19 cellular contexts compared by ENCODE assay signal in genomic region chr7:99120916-99121315, GRCh38. TPM values are rescaled to one million over a fixed set of nuclear protein-coding genes. Genes with fewer than 3 reads are reported as not detected.
DNase-seq lines count a peak whose midpoint lies in the region; ATAC-seq and TF ChIP-seq lines count a peak whose summit lies in the region.
"Had no signal": no experiment of that assay in that cellular context is flagged by ENCODE, and none has a peak within 500 bp of the region (broad histone marks: within the 10 kb centered on the region; RNA-seq: fewer than 3 reads in every experiment).

No MANE protein-coding gene starts in this region.

- ATAC-seq in left lung, result no peak
- ATAC-seq in GM19023 (IDR thresholded peaks at IDR 0.05; ENCODE audit: unreplicated experiment), result no peak
- ATAC-seq: left lobe of liver, right lobe of liver, T-helper 17 cell, WTC11 had no signal

- peaks cover 5 to 46% (median 32%) of the 10 kb centered on the region in 11 experiments; a peak in 18 of 22 replicates for H3K36me3 ChIP-seq in BLaER1 treated with 17β-estradiol and CSF1 and Interleukin-3, amounts not matched to agents 10 nM and 100 nM
- H3K36me3 ChIP-seq in adipocyte (ENCODE audit: control insufficient read depth, insufficient read depth, low read length, severe bottlenecking) (no peaks in the 10 kb centered on the region), left lung (peaks cover 0 to 7% of the 10 kb centered on the region in 2 donors), stomach (peaks cover 0 to 7% (median 0%) of the 10 kb centered on the region in 4 donors), colonic mucosa (no peaks in the 10 kb centered on the region)
- H3K36me3 ChIP-seq: right lobe of liver, SJCRH30 had no signal

- peaks cover 44 to 87% (median 77%) of the 10 kb centered on the region in 10 experiments for H3K4me1 ChIP-seq in BLaER1 treated with 17β-estradiol and CSF1 and Interleukin-3, amounts not matched to agents 10 nM and 100 nM
- H3K4me1 ChIP-seq in adipocyte (ENCODE audit: control insufficient read depth, insufficient read depth, low read length), result peaks cover 70% of the 10 kb centered on the region
- H3K4me1 ChIP-seq in left lung, result peaks cover 26 to 79% of the 10 kb centered on the region in 2 donors
- peaks cover 27 to 78% (median 63%) of the 10 kb centered on the region in 4 donors for H3K4me1 ChIP-seq in stomach
- H3K4me1 ChIP-seq in colonic mucosa, result peaks cover 15% of the 10 kb centered on the region
- H3K4me1 ChIP-seq: SJCRH30 had no signal

- no peak for TF ChIP-seq CTCF in left lung (IDR thresholded peaks at IDR 0.05)
- no peak for TF ChIP-seq CTCF in stomach (IDR thresholded peaks at IDR 0.05)
- TF ChIP-seq CTCF in colonic mucosa (IDR thresholded peaks at IDR 0.05), result no peak

- 42 to 59% (median 54%) methylated on average over 2 of the region's 2 CpGs for WGBS in stomach, 5 donors

- peak overlapping the region in 9 of 11 experiments; percentile 50 to 81 (median 70); a peak in 19 of 22 replicates for H3K9ac ChIP-seq in BLaER1 treated with 17β-estradiol and CSF1 and Interleukin-3, amounts not matched to agents 10 nM and 100 nM
- H3K9ac ChIP-seq in adipocyte (ENCODE audit: low read length), result peak overlapping the region; percentile 71
- H3K9ac ChIP-seq in colonic mucosa (ENCODE audit: low read depth in 2 of 2, low read length in 2 of 2), result no peak overlapping the region

- H3K4me3 ChIP-seq in BLaER1 treated with 17β-estradiol and CSF1 and Interleukin-3, amounts not matched to agents 10 nM and 100 nM, result peak overlapping the region in 3 of 10 experiments; percentile 27 to 42 (median 31); a peak in 6 of 20 replicates
- H3K4me3 ChIP-seq in adipocyte (ENCODE audit: low read length), result peak overlapping the region; percentile 72
- no peak overlapping the region for H3K4me3 ChIP-seq in left lung
- no peak overlapping the region for H3K4me3 ChIP-seq in stomach
- H3K4me3 ChIP-seq in colonic mucosa, result no peak overlapping the region
- H3K4me3 ChIP-seq: right lobe of liver, SJCRH30 had no signal

- no peaks in the 10 kb centered on the region for H3K27me3 ChIP-seq in BLaER1 treated with 17β-estradiol and CSF1 and Interleukin-3, amounts not matched to agents 10 nM and 100 nM
- no peaks in the 10 kb centered on the region for H3K27me3 ChIP-seq in adipocyte (replicated peaks; ENCODE audit: control insufficient read depth, insufficient read depth, low read length)
- H3K27me3 ChIP-seq in left lung, result no peaks in the 10 kb centered on the region
- no peaks in the 10 kb centered on the region for H3K27me3 ChIP-seq in stomach
- H3K27me3 ChIP-seq in colonic mucosa, result no peaks in the 10 kb centered on the region
- H3K27me3 ChIP-seq: right lobe of liver, SJCRH30 had no signal

- H3K27ac ChIP-seq in BLaER1 treated with 17β-estradiol and CSF1 and Interleukin-3, amounts not matched to agents 10 nM and 100 nM, result peak overlapping the region; percentile 51 to 95 (median 83); a peak in 21 of 22 replicates
- H3K27ac ChIP-seq in left lung, result peak overlapping the region; percentile 14 to 28
- H3K27ac ChIP-seq in stomach, result peak overlapping the region in 4 of 5 donors; percentile 71 to 77 (median 74)
- H3K27ac ChIP-seq in colonic mucosa, result no peak overlapping the region
- H3K27ac ChIP-seq: SJCRH30 had no signal

- no peak for TF ChIP-seq POLR2A in stomach (IDR thresholded peaks at IDR 0.05)

- H3K4me2 ChIP-seq in BLaER1 treated with 17β-estradiol and CSF1 and Interleukin-3, amounts not matched to agents 10 nM and 100 nM, result peak overlapping the region; percentile 46 to 93 (median 81)

- DNase-seq in adipocyte (ENCODE audit: low read depth) (no peak), left lung (no peak), stomach (no peak), colonic mucosa (no peak), NCI-H1436 treated with DMSO at 0.1 percent for 48 hours (lab: John Stamatoyannopoulos, UW) (no peak)
- DNase-seq in activated CD8-positive, alpha-beta memory T cell treated with anti-CD3 and anti-CD28 coated beads for 24 hours, result no peak
- DNase-seq: activated CD4-positive, alpha-beta memory T cell treated with anti-CD3 and anti-CD28 coated beads, Interleukin-2, amount 10 ng/mL, durations not matched to agents 7 days and 5 days; activated naive CD4-positive, alpha-beta T cell treated with anti-CD3 and anti-CD28 coated beads, Interleukin-2, amount 10 ng/mL, durations not matched to agents 7 days and 5 days; activated T-cell treated with anti-CD3 and anti-CD28 coated beads, Interleukin-2, amount 50 U/mL, for 24 hours; glutamatergic neuron; NCI-H1694; NCI-H774; right lobe of liver; SJCRH30; T-helper 17 cell had no signal

- TF ChIP-seq EP300 in stomach (IDR thresholded peaks at IDR 0.05), result no peak

- peaks cover 0 to 75% (median 37%) of the 10 kb centered on the region in 11 experiments; a peak in 16 of 22 replicates for H4K20me1 ChIP-seq in BLaER1 treated with 17β-estradiol and CSF1 and Interleukin-3, amounts not matched to agents 10 nM and 100 nM

- H3K9me3 ChIP-seq in BLaER1 treated with 17β-estradiol and CSF1 and Interleukin-3, amounts not matched to agents 10 nM and 100 nM (replicated peaks in 1 of 11), result peaks cover 7 to 44% (median 34%) of the 10 kb centered on the region in 11 experiments
- H3K9me3 ChIP-seq in adipocyte (ENCODE audit: control insufficient read depth, low read length) (no peaks in the 10 kb centered on the region), left lung (peaks cover 0 to 2% of the 10 kb centered on the region in 2 donors), stomach (no peaks in the 10 kb centered on the region), colonic mucosa (no peaks in the 10 kb centered on the region)
- H3K9me3 ChIP-seq: right lobe of liver, SJCRH30 had no signal

- intact Hi-C loops in left lung (cut with DNase I) (no loop called here), stomach (cut with DNase I; ENCODE audit: low total_unique reads) (no loop called here), colonic mucosa (cut with DNase I) (no loop called here)

RNA-seq across cellular contexts. Expression of gene SMURF1, which starts 23.0 kb away (rescaled TPM):
- total RNA-seq in left lung, result 10 to 100 TPM; 31.5 to 43.4 TPM
- 10 to 100 TPM; 28.6 to 46.8 (median 36.5) TPM for total RNA-seq in stomach
- polyA plus RNA-seq in stomach, result 10 to 100 TPM in 1 of 3 donors, 1 to 10 TPM in 2; 8.0 to 14.8 (median 9.4) TPM
- total RNA-seq in colonic mucosa, result 10 to 100 TPM; 26.8 to 35.5 TPM

Comparison
In these comparisons a context has a peak if more than half of its experiments do, and no peak if none do; other contexts are left out.
1. H3K9ac ChIP-seq: peak in BLaER1 treated with 17β-estradiol and CSF1 and Interleukin-3, amounts not matched to agents 10 nM and 100 nM (9 of 11) and adipocyte (single experiment); none in colonic mucosa (0 of 2).